In genomic region chr22:31243339-31244043, GRCh38 we compare ENCODE assay signal across 14 cellular contexts. TPM values are rescaled to one million over a fixed set of nuclear protein-coding genes. Genes with fewer than 3 reads are reported as not detected.
DNase-seq lines count a peak whose midpoint lies in the region; ATAC-seq, FAIRE-seq and TF ChIP-seq lines count a peak whose summit lies in the region.
"Had no signal": no experiment of that assay in that cellular context is flagged by ENCODE, and none has a peak within 500 bp of the region (broad histone marks: within the 10 kb centered on the region; RNA-seq: fewer than 3 reads in every experiment).

No MANE protein-coding gene starts in this region.

- H3K23me2 ChIP-seq in H1 (ENCODE audit: low read depth, low read length), result no peaks in the 10 kb centered on the region

- H3K4me3 ChIP-seq in AG04450 (ENCODE audit: low read depth, low read length) (no peak overlapping the region), H1 (ENCODE audit: extremely low read depth in 1 of 4, insufficient read depth in 2 of 4, low read depth in 3 of 4, low read length in 4 of 4) (no peak overlapping the region), neutrophil (ENCODE audit: low read depth in 1 of 2, low read length in 1 of 2) (no peak overlapping the region)
- H3K4me3 ChIP-seq: lung, spleen had no signal

- H3K4ac ChIP-seq in H1 (replicated peaks; ENCODE audit: insufficient read length, low read depth, low read length), result no peak overlapping the region

- H3K4me1 ChIP-seq in H1 (replicated peaks in 1 of 4; ENCODE audit: control insufficient read depth in 3 of 4, insufficient read depth in 4 of 4, low read length in 3 of 4) (peaks cover 8 to 21% (median 11%) of the 10 kb centered on the region in 4 experiments), neutrophil (ENCODE audit: control insufficient read depth in 1 of 2, insufficient read depth in 1 of 2, low read depth in 1 of 2, low read length in 1 of 2) (peaks cover 32 to 41% of the 10 kb centered on the region in 2 experiments)

- H3K9ac ChIP-seq in H1 (replicated peaks in 1 of 4; ENCODE audit: extremely low read depth in 1 of 4, low read depth in 3 of 4, low read length in 3 of 4), result no peak overlapping the region

- no peak overlapping the region for H4K8ac ChIP-seq in H1 (ENCODE audit: extremely low read depth, insufficient read depth, low read length)

- TF ChIP-seq RAD21 in H1 (IDR thresholded peaks at IDR 0.05 in 1 of 2, conservative IDR thresholded peaks at IDR 0.05 in 1 of 2; ENCODE audit: low read depth in 2 of 2, low read length in 2 of 2), result no peak

- H2BK5ac ChIP-seq in H1 (ENCODE audit: low read depth, low read length), result no peak overlapping the region

- H2BK15ac ChIP-seq in H1 (ENCODE audit: low read length), result no peak overlapping the region; the same call in 1 of the 2 replicates

- no peak for FAIRE-seq in H1 (lab: Jason Lieb, UNC)
- FAIRE-seq: GM19239 had no signal

- peaks cover 6% of the 10 kb centered on the region in 2 experiments for H4K20me1 ChIP-seq in H1 (replicated peaks in 1 of 2; ENCODE audit: control insufficient read depth in 1 of 2, insufficient read depth in 2 of 2, low read length in 2 of 2)

- H3K27ac ChIP-seq in AG04450 (ENCODE audit: low read depth, low read length) (peak overlapping the region; percentile 66), H1 (ENCODE audit: low read depth, low read length) (no peak overlapping the region), neutrophil (peak overlapping the region; percentile 48)
- H3K27ac ChIP-seq: HL-60 had no signal

- no peak for TF ChIP-seq EP300 in H1 (IDR thresholded peaks at IDR 0.05; ENCODE audit: borderline replicate concordance in 1 of 2, low read depth in 2 of 2, low read length in 2 of 2)

- H2AK5ac ChIP-seq in H1 (ENCODE audit: low read depth, low read length), result no peak overlapping the region

- H2BK12ac ChIP-seq in H1 (ENCODE audit: low read depth, low read length), result no peak overlapping the region

- 0 out of 2 replicates have a peak, but pooled peaks cover 2% of the 10 kb centered on the region for H3K79me1 ChIP-seq in H1 (ENCODE audit: low read depth, low read length)

- H2AFZ ChIP-seq in H1 (ENCODE audit: low read length), result no peak overlapping the region

- no peaks in the 10 kb centered on the region for H3K9me3 ChIP-seq in AG04450 (ENCODE audit: control insufficient read depth, insufficient read depth, low read length)
- no peaks in the 10 kb centered on the region for H3K9me3 ChIP-seq in H1 (ENCODE audit: insufficient read depth in 2 of 2, low read depth in 1 of 2, low read length in 1 of 2)
- H3K9me3 ChIP-seq in neutrophil, result no peaks in the 10 kb centered on the region
- H3K9me3 ChIP-seq: spleen had no signal

- 88% methylated on average over 5 of the region's 5 CpGs; no CpG with 5 or more reads in 1 of the 2 experiments for WGBS in H1 (ENCODE audit: extremely low coverage in 1 of 2, insufficient coverage in 1 of 2, insufficient read length in 1 of 2, insufficient replicate concordance in 2 of 2, low coverage in 1 of 2, low lambda C conversion rate in 2 of 2, missing lambda C conversion rate in 1 of 2), 2 experiments

- H3K14ac ChIP-seq in H1 (ENCODE audit: insufficient read length), result no peak overlapping the region

- H3K4me2 ChIP-seq in H1 (ENCODE audit: insufficient read depth in 1 of 2, low read depth in 2 of 2, low read length in 2 of 2), result peak overlapping the region in 1 of 2 experiments; percentile 22; a peak in 2 of 4 replicates

- DNase-seq in AG04450 (ENCODE audit: low read depth, low spot score) (no peak), M059J (ENCODE audit: low read depth) (peak; percentile 62), H1 (ENCODE audit: low read depth in 1 of 2, low spot score in 2 of 2) (no peak), NCI-H526 (lab: John Stamatoyannopoulos, UW) (no peak)
- DNase-seq in activated T-cell treated with anti-CD3 and anti-CD28 coated beads, Interleukin-2, amount 50 U/mL, for 1 hour, result no peak
- DNase-seq: activated naive CD8-positive, alpha-beta T cell treated with anti-CD3 and anti-CD28 coated beads, Interleukin-2, amount 10 ng/mL, durations not matched to agents 7 days and 5 days; NCI-H2029; spleen had no signal

- POLR2A ChIA-PET in AG04450 (lab: Yijun Ruan, JAX), result interaction anchor here (0.9 to 1.0 kb wide), 2 partner anchors 27 to 136 kb away, joined by 3 to 6 read pairs; partner anchors contain the start of gene SELENOM
- POLR2A ChIA-PET in H1 (lab: Charles Lee; ENCODE audit: partially characterized antibody), result interaction anchor here (1.1 to 2.9 kb wide), 9 partner anchors 9 to 30 kb away, joined by 3 to 7 read pairs (median 4); no protein-coding TSS in a partner anchor

- no peak overlapping the region for H3K23ac ChIP-seq in H1 (ENCODE audit: insufficient read length)

- TF ChIP-seq CTCF in AG04450 (IDR thresholded peaks at IDR 0.05; ENCODE audit: low read depth, low read length) (no peak), H1 (IDR thresholded peaks at IDR 0.05; ENCODE audit: control extremely low read depth in 1 of 3, insufficient read depth in 1 of 3, low read depth in 1 of 3, low read length in 3 of 3) (no peak), neutrophil (IDR thresholded peaks at IDR 0.05) (no peak)

- no peak for TF ChIP-seq POLR2A in H1 (IDR thresholded peaks at IDR 0.05; ENCODE audit: control extremely low read depth in 1 of 2, low read depth in 2 of 2, low read length in 2 of 2)

- CTCF ChIA-PET in AG04450 (lab: Charles Lee) (interaction anchor here (1.0 to 2.6 kb wide), 4 partner anchors 11 to 136 kb away, joined by 3 to 17 read pairs (median 7); partner anchors contain the start of gene SELENOM), H1 (lab: Charles Lee; ENCODE audit: partially characterized antibody) (interaction anchor here (1.3 to 4.3 kb wide), 9 partner anchors 12 to 44 kb away, joined by 3 to 28 read pairs (median 6); partner anchors contain the start of gene LIMK2)

- H4K5ac ChIP-seq in H1 (ENCODE audit: insufficient read length, low read depth, low read length), result no peak overlapping the region

- peak overlapping the region; percentile 24 for H2BK120ac ChIP-seq in H1 (replicated peaks; ENCODE audit: low read depth, low read length)

- 0 out of 4 replicates have a peak, but pooled peaks cover 0 to 3% of the 10 kb centered on the region in 2 experiments for H3K79me2 ChIP-seq in H1 (ENCODE audit: control insufficient read depth in 1 of 2, insufficient read depth in 2 of 2, low read length in 2 of 2)

- ATAC-seq in GM18502 (IDR thresholded peaks at IDR 0.05; ENCODE audit: poor library complexity, unreplicated experiment) (no peak), GM19328 (IDR thresholded peaks at IDR 0.05; ENCODE audit: unreplicated experiment) (no peak)

- H3K27me3 ChIP-seq in AG04450 (ENCODE audit: control insufficient read depth, insufficient read depth, low read length) (no peaks in the 10 kb centered on the region), H1 (replicated peaks in 1 of 4; ENCODE audit: control insufficient read depth in 3 of 4, extremely low read depth in 1 of 4, insufficient read depth in 3 of 4, low read length in 3 of 4) (no peaks in the 10 kb centered on the region), neutrophil (no peaks in the 10 kb centered on the region)
- H3K27me3 ChIP-seq: spleen had no signal

- no peak overlapping the region for H2BK20ac ChIP-seq in H1 (ENCODE audit: low read length)

- no peak overlapping the region for H3K56ac ChIP-seq in H1 (replicated peaks; ENCODE audit: insufficient read length, low read depth, low read length)

- H3K18ac ChIP-seq in H1 (ENCODE audit: extremely low read depth, low read length), result no peak overlapping the region

- peak overlapping the region; percentile 39 for H4K91ac ChIP-seq in H1 (replicated peaks; ENCODE audit: insufficient read length, low read length)

- H3K36me3 ChIP-seq in H1 (ENCODE audit: control insufficient read depth in 2 of 4, insufficient read depth in 4 of 4, low read length in 3 of 4), result no peaks in the 10 kb centered on the region
- peaks cover 88% of the 10 kb centered on the region for H3K36me3 ChIP-seq in neutrophil

TF ChIP-seq in H1, 55 proteins besides CTCF, POLR2A, EP300 and RAD21:
- TF ChIP-seq CBX5 (IDR thresholded peaks at IDR 0.05; ENCODE audit: low read depth, low read length) (no peak), YY1 (IDR thresholded peaks at IDR 0.05; ENCODE audit: low read depth, low read length) (no peak)

RNA-seq across cellular contexts. Expression of gene LIMK2, which starts 31.4 kb away (rescaled TPM):
- polyA plus RNA-seq in AG04450 (2011; rRNA removed) (5.0 and 9.0 TPM in 2 replicates), H1 (2011; rRNA removed) (13.2 and 25.6 TPM in 2 replicates)
- 7.5 and 7.6 TPM in 2 replicates for polyA minus RNA-seq in AG04450 (2011; rRNA and poly(A)+ RNA removed)
- total RNA-seq in M059J (2014; rRNA removed; shearing (Covaris generic)), result 5.5 and 6.8 TPM in 2 replicates
- total RNA-seq in H1 (2021; fragmentation: NEBNext Ultra II Directional; extraction: Animal tissue kit (Norgen Biotek cat#: 25700)), result 37.6 and 41.1 TPM in 2 replicates
- polyA plus RNA-seq in H1 (2011; cell fraction: cytosol; rRNA removed), result 17.9 TPM
- 39.1 TPM for polyA plus RNA-seq in H1 (2011; cell fraction: nucleus; rRNA removed)
- polyA plus RNA-seq in H1 (2012, experiment 1 of 2), result 32.5 to 35.2 TPM (median 35.1 TPM) in 4 replicates
- 22.3 TPM for polyA plus RNA-seq in H1 (2012, experiment 2 of 2)
- polyA plus RNA-seq in H1 (2013, experiment 1 of 2), result 23.1 TPM
- 23.2 TPM for polyA plus RNA-seq in H1 (2013, experiment 2 of 2)
- 19.1 and 23.2 TPM in 2 replicates for polyA minus RNA-seq in H1 (2011; rRNA and poly(A)+ RNA removed)
- 19.9 TPM for polyA minus RNA-seq in H1 (2011; cell fraction: cytosol; rRNA and poly(A)+ RNA removed)
- 26.2 TPM for polyA minus RNA-seq in H1 (2011; cell fraction: nucleus; rRNA and poly(A)+ RNA removed)

RNA-seq across cellular contexts. Expression of gene PIK3IP1, which starts 48.8 kb away (rescaled TPM):
- polyA plus RNA-seq in AG04450 (2011; rRNA removed) (23.3 and 23.8 TPM in 2 replicates), H1 (2011; rRNA removed) (0.66 and 1.00 TPM in 2 replicates)
- 15.6 and 22.2 TPM in 2 replicates for polyA minus RNA-seq in AG04450 (2011; rRNA and poly(A)+ RNA removed)
- 1.0 and 1.9 TPM in 2 replicates for total RNA-seq in M059J (2014; rRNA removed; shearing (Covaris generic))
- total RNA-seq in H1 (2021; fragmentation: NEBNext Ultra II Directional; extraction: Animal tissue kit (Norgen Biotek cat#: 25700)), result 1.3 and 1.5 TPM in 2 replicates
- 1.7 TPM for polyA plus RNA-seq in H1 (2011; cell fraction: cytosol; rRNA removed)
- polyA plus RNA-seq in H1 (2011; cell fraction: nucleus; rRNA removed), result 1.8 TPM
- polyA plus RNA-seq in H1 (2012, experiment 1 of 2), result 0.94 to 1.4 TPM (median 1.2 TPM) in 4 replicates
- polyA plus RNA-seq in H1 (2012, experiment 2 of 2), result 0.79 TPM
- polyA plus RNA-seq in H1 (2013, experiment 1 of 2), result 0.95 TPM
- 1.3 TPM for polyA plus RNA-seq in H1 (2013, experiment 2 of 2)
- 0.46 and 0.76 TPM in 2 replicates for polyA minus RNA-seq in H1 (2011; rRNA and poly(A)+ RNA removed)
- 2.1 TPM for polyA minus RNA-seq in H1 (2011; cell fraction: cytosol; rRNA and poly(A)+ RNA removed)
- 3.9 TPM for polyA minus RNA-seq in H1 (2011; cell fraction: nucleus; rRNA and poly(A)+ RNA removed)
